ENCODE assay signal across 9 cellular contexts in genomic region chr16:53090271-53090590, GRCh38. TPM values are rescaled to one million over a fixed set of nuclear protein-coding genes. Genes with fewer than 3 reads are reported as not detected.
DNase-seq lines count a peak whose midpoint lies in the region; TF ChIP-seq lines count a peak whose summit lies in the region.
"Had no signal": no experiment of that assay in that cellular context is flagged by ENCODE, and none has a peak within 500 bp of the region (broad histone marks: within the 10 kb centered on the region; RNA-seq: fewer than 3 reads in every experiment).

No MANE protein-coding gene starts in this region.

- H2AFZ ChIP-seq in fibroblast of lung (ENCODE audit: low read length): no peak overlapping the region

- no peak for DNase-seq in Peyer's patch
- no peak for DNase-seq in fibroblast of lung (ENCODE audit: low read depth in 2 of 2)
- DNase-seq in prostate gland (ENCODE audit: low spot score): no peak
- no peak for DNase-seq in HT-29 (ENCODE audit: low spot score)
- no peak for DNase-seq in testis
- no peak for DNase-seq in NCI-H446 treated with DMSO at 0.1 percent for 48 hours (lab: John Stamatoyannopoulos, UW)
- DNase-seq in NCI-H446 (lab: John Stamatoyannopoulos, UW): no peak
- DNase-seq: activated CD8-positive, alpha-beta memory T cell treated with anti-CD3 and anti-CD28 coated beads for 24 hours had no signal

- H3K27me3 ChIP-seq in BLaER1 (no peaks in the 10 kb centered on the region), Peyer's patch (no peaks in the 10 kb centered on the region), fibroblast of lung (ENCODE audit: control insufficient read depth, insufficient read depth, low read length) (no peaks in the 10 kb centered on the region), prostate gland (replicated peaks; ENCODE audit: insufficient read depth) (no peaks in the 10 kb centered on the region), testis (no peaks in the 10 kb centered on the region)

- WGBS in prostate gland: 3% methylated on average over 5 of the region's 5 CpGs
- 31 to 49% methylated on average over 5 of the region's 5 CpGs for WGBS in testis, 2 donors

- H3K4me2 ChIP-seq in BLaER1 (peak overlapping the region; percentile 93), fibroblast of lung (ENCODE audit: extremely low read depth, insufficient read depth, low read length) (peak overlapping the region; percentile 86)

- H3K4me1 ChIP-seq in BLaER1 (peaks cover 89% of the 10 kb centered on the region), Peyer's patch (peaks cover 5 to 58% (median 34%) of the 10 kb centered on the region in 4 donors), fibroblast of lung (ENCODE audit: control insufficient read depth, extremely low read depth, insufficient read depth, low read length) (peaks cover 29% of the 10 kb centered on the region), prostate gland (replicated peaks) (peaks cover 22% of the 10 kb centered on the region), testis (peaks cover 40% of the 10 kb centered on the region)

- 0 out of 2 replicates have a peak, but pooled peaks cover 6% of the 10 kb centered on the region for H3K36me3 ChIP-seq in BLaER1
- H3K36me3 ChIP-seq in Peyer's patch: no peaks in the 10 kb centered on the region
- no peaks in the 10 kb centered on the region for H3K36me3 ChIP-seq in fibroblast of lung (ENCODE audit: control insufficient read depth, insufficient read depth, low read length)
- H3K36me3 ChIP-seq in prostate gland: no peaks in the 10 kb centered on the region
- H3K36me3 ChIP-seq in testis (ENCODE audit: low read depth, missing control alignments): no peaks in the 10 kb centered on the region

- TF ChIP-seq CTCF in Peyer's patch (IDR thresholded peaks at IDR 0.05) (no peak), fibroblast of lung (conservative IDR thresholded peaks at IDR 0.05 in 1 of 2, IDR thresholded peaks at IDR 0.05 in 1 of 2; ENCODE audit: low read depth in 1 of 2, low read length in 2 of 2) (no peak), prostate gland (IDR thresholded peaks at IDR 0.05) (no peak), testis (IDR thresholded peaks at IDR 0.05) (no peak)

- H4K20me1 ChIP-seq in BLaER1: no peaks in the 10 kb centered on the region
- H4K20me1 ChIP-seq in fibroblast of lung (ENCODE audit: control insufficient read depth, extremely low read depth, insufficient read depth, low read length): no peaks in the 10 kb centered on the region

- intact Hi-C loops in prostate gland (cut with DNase I) (loop anchor here (5.0 kb wide), 1 partner anchor 33 kb away; no protein-coding TSS in a partner anchor), testis (cut with DNase I; ENCODE audit: low total_unique reads) (loop anchor here (5.0 kb wide), 1 partner anchor 42 kb away; no protein-coding TSS in a partner anchor)

- H3K27ac ChIP-seq in BLaER1: peak overlapping the region; percentile 85
- H3K27ac ChIP-seq in Peyer's patch: peak overlapping the region; percentile 54 to 86 (median 71)
- H3K27ac ChIP-seq in fibroblast of lung (ENCODE audit: insufficient read depth, low read length): peak overlapping the region; percentile 87
- H3K27ac ChIP-seq in prostate gland: peak overlapping the region; percentile 74 to 81
- H3K27ac ChIP-seq in testis: peak overlapping the region in 1 of 2 donors; percentile 65

- peaks cover 6% of the 10 kb centered on the region for H3K79me2 ChIP-seq in fibroblast of lung (ENCODE audit: control insufficient read depth, insufficient read depth, low read length)

- TF ChIP-seq POLR2A in Peyer's patch (IDR thresholded peaks at IDR 0.05): no peak
- no peak for TF ChIP-seq POLR2A in prostate gland (IDR thresholded peaks at IDR 0.05)
- no peak for TF ChIP-seq POLR2A in testis (IDR thresholded peaks at IDR 0.05)

- H3K9ac ChIP-seq in BLaER1: peak overlapping the region; percentile 68
- H3K9ac ChIP-seq in fibroblast of lung (ENCODE audit: insufficient read depth, low read length): no peak overlapping the region

- peak overlapping the region; percentile 50 for H3K4me3 ChIP-seq in BLaER1
- H3K4me3 ChIP-seq in Peyer's patch: no peak overlapping the region
- H3K4me3 ChIP-seq in fibroblast of lung (replicated peaks in 1 of 4; ENCODE audit: control extremely low read depth in 1 of 4, insufficient read depth in 1 of 4, low read depth in 3 of 4, low read length in 4 of 4): peak overlapping the region in 3 of 4 experiments; percentile 1 to 22 (median 13)
- no peak overlapping the region for H3K4me3 ChIP-seq in prostate gland
- H3K4me3 ChIP-seq in testis: no peak overlapping the region

- H3K9me3 ChIP-seq in BLaER1 (no peaks in the 10 kb centered on the region), Peyer's patch (no peaks in the 10 kb centered on the region), fibroblast of lung (ENCODE audit: control insufficient read depth, insufficient read depth, low read depth, low read length) (no peaks in the 10 kb centered on the region), prostate gland (no peaks in the 10 kb centered on the region), testis (no peaks in the 10 kb centered on the region)

RNA-seq across cellular contexts. Expression of gene CHD9, which starts 35.4 kb away (rescaled TPM):
- total RNA-seq in Peyer's patch: 100 to 1,000 TPM in 1 of 4 donors, 10 to 100 TPM in 3; 48.4 to 187 (median 79.3) TPM
- total RNA-seq in fibroblast of lung: 47.0 and 60.9 TPM in 2 replicates
- 25.5 and 32.9 TPM in 2 replicates for polyA plus RNA-seq in fibroblast of lung
- polyA plus RNA-seq in fibroblast of lung (2012): 12.4 and 14.1 TPM in 2 replicates
- polyA minus RNA-seq in fibroblast of lung (ENCODE audit: low replicate concordance): 10.6 TPM in 2 replicates
- total RNA-seq in prostate gland: 10 to 100 TPM; 56.3 to 62.6 TPM
- total RNA-seq in HT-29 (2014; rRNA removed; shearing (Covaris generic)): 8.1 and 15.2 TPM in 2 replicates
- 10 to 100 TPM; 57.5 to 67.3 TPM for total RNA-seq in testis
- 10.4 TPM for polyA plus RNA-seq in testis (ENCODE audit: insufficient read depth, low read depth, low replicate concordance)

RNA-seq across cellular contexts. Expression of gene CHD9NB, which starts 37.5 kb away (rescaled TPM):
- 1 to 10 TPM in 3 of 4 donors, not detected in 1; 2.4 to 6.9 (median 3.2) TPM for total RNA-seq in Peyer's patch
- 3.6 and 5.3 TPM in 2 replicates for total RNA-seq in fibroblast of lung
- 0.34 and 0.81 TPM in 2 replicates for polyA plus RNA-seq in fibroblast of lung
- polyA plus RNA-seq in fibroblast of lung (2012): 0.86 and 1.3 TPM in 2 replicates
- polyA minus RNA-seq in fibroblast of lung (ENCODE audit: low replicate concordance): not detected in 2 replicates
- total RNA-seq in prostate gland: 10 to 100 TPM in 1 of 2 donors, 1 to 10 TPM in 1; 4.3 to 26.7 TPM
- total RNA-seq in HT-29 (2014; rRNA removed; shearing (Covaris generic)): 3.4 and 4.1 TPM in 2 replicates
- total RNA-seq in testis: under 1 TPM in 1 of 2 donors, not detected in 1; 0.79 TPM
- polyA plus RNA-seq in testis (ENCODE audit: insufficient read depth, low read depth, low replicate concordance): 3.0 TPM

Comparison
In these comparisons a context has a peak if more than half of its experiments do, and no peak if none do; other contexts are left out.
1. H3K4me3 ChIP-seq: peak in BLaER1 (single experiment) and fibroblast of lung (3 of 4); none in Peyer's patch (0 of 4), prostate gland (0 of 2) and testis (0 of 2).